1 cellular context compared by ENCODE assay signal in the genomic region with DNA sequence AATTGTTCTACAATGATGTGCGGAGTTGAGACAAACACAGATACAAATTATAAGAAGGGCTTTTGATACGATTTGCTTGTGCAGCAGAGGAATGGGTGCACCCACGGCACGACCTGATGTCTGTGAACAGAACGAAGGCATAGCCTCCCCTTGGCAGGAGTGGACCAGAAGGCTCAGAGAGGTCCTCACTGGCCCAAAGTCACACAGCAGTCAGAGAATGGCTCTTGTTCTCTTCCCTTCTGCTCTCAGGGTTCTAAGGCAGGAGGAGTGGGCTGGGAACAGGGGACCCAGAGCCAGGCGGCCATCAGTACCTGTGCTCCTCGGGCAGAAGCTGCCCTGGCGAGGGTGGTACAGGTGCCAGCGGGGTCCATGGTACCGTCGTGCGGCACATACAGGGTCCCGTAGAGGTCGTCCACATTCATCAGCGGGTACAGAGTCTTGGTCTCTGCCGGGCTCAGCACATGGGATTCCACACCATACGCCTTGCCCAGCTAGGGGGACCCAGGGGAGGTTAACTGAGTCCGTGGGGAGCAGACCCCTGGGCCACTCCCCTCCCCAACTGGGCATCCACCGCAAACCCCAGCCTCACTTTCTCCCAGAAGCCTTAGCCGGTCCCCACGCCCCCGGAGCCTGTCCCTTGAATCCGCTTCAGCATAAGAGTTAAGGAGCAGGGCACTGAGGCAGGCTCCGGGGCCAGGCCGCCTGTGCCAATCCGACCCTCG.
TF ChIP-seq lines count a peak whose summit lies in the region.

No MANE protein-coding gene starts in this region.

TF ChIP-seq in HepG2, 621 proteins besides CTCF, POLR2A, EP300 and RAD21:
- TF ChIP-seq, protein P1, sequence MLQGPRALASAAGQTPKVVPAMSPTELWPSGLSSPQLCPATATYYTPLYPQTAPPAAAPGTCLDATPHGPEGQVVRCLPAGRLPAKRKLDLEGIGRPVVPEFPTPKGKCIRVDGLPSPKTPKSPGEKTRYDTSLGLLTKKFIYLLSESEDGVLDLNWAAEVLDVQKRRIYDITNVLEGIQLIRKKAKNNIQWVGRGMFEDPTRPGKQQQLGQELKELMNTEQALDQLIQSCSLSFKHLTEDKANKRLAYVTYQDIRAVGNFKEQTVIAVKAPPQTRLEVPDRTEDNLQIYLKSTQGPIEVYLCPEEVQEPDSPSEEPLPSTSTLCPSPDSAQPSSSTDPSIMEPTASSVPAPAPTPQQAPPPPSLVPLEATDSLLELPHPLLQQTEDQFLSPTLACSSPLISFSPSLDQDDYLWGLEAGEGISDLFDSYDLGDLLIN (CRISPR knock-in tag; IDR thresholded peaks at IDR 0.05; ENCODE audit: borderline replicate concordance), result no peak
- TF ChIP-seq NFKB2 (CRISPR knock-in tag; IDR thresholded peaks at IDR 0.05; ENCODE audit: borderline replicate concordance), result 0 out of 2 replicates have a peak, but pooled peaks have one; percentile 35
- TF ChIP-seq ZNF768 (CRISPR knock-in tag; IDR thresholded peaks at IDR 0.05), result peak; percentile 94
- TF ChIP-seq HIC2 (CRISPR knock-in tag; IDR thresholded peaks at IDR 0.05; ENCODE audit: low read depth), result no peak
- 0 out of 2 replicates have a peak, but pooled peaks have one; percentile 16 for TF ChIP-seq HNRNPL (IDR thresholded peaks at IDR 0.05; ENCODE audit: low read depth, low read length)
- no peak for TF ChIP-seq SAFB2 (CRISPR knock-in tag; IDR thresholded peaks at IDR 0.05; ENCODE audit: borderline replicate concordance, low read depth)
- peak; percentile 42 for TF ChIP-seq AGO2 (optimal IDR thresholded peaks at IDR 0.05; ENCODE audit: low read depth, low read length)
TF ChIP-seq in HepG2: peak in this region for 4.
